In genomic region chr5:10684303-10685086, GRCh38 we compare ENCODE assay signal across 13 cellular contexts.
DNase-seq lines count a peak whose midpoint lies in the region; ATAC-seq and TF ChIP-seq lines count a peak whose summit lies in the region.
"Had no signal": no experiment of that assay in that cellular context is flagged by ENCODE, and none has a peak within 500 bp of the region (broad histone marks: within the 10 kb centered on the region; RNA-seq: fewer than 3 reads in every experiment).

No MANE protein-coding gene starts in this region.

- peaks cover 0 to 11% of the 10 kb centered on the region in 2 donors for H3K36me3 Mint-ChIP-seq in activated T-cell treated with anti-CD3 and anti-CD28 coated beads, Interleukin-2, amount 50 U/mL, for 72 hours (ENCODE audit: insufficient read depth in 2 of 2)
- peaks cover 29% of the 10 kb centered on the region for H3K36me3 Mint-ChIP-seq in activated T-cell treated with anti-CD3 and anti-CD28 coated beads, Interleukin-2, amount 50 U/mL, for 4 hours (ENCODE audit: insufficient read depth)
- peaks cover 36% of the 10 kb centered on the region for H3K36me3 Mint-ChIP-seq in GM23338 (ENCODE audit: low read depth)
- peaks cover 70% of the 10 kb centered on the region for H3K36me3 Mint-ChIP-seq in stimulated activated memory B cell treated with anti-CD40 and anti-IgM and Interleukin-4, amounts not matched to agents 10 μg/mL and 1 μg/mL and 100 μg/mL, for 72 hours

- peak in 1 of 2 donors; percentile 29 for ATAC-seq in activated T-cell treated with anti-CD3 and anti-CD28 coated beads, Interleukin-2, amount 50 U/mL, for 72 hours (replicated peaks in 1 of 2)
- no peak for ATAC-seq in activated T-cell treated with anti-CD3 and anti-CD28 coated beads, Interleukin-2, amount 50 U/mL, for 4 hours
- ATAC-seq in GM23338 (peak; percentile 38), HG03439 (IDR thresholded peaks at IDR 0.05; ENCODE audit: unreplicated experiment) (peak; percentile 56)
- ATAC-seq in stimulated activated memory B cell treated with anti-CD40 and anti-IgM and Interleukin-4, amounts not matched to agents 10 μg/mL and 1 μg/mL and 100 μg/mL, for 72 hours: peak; percentile 84

- H3K4me2 ChIP-seq in GM23338: no peak overlapping the region

- H3K27ac ChIP-seq in GM23338 (ENCODE audit: low read depth): no peak overlapping the region
- H3K27ac ChIP-seq: SJCRH30 had no signal

- H3K27ac Mint-ChIP-seq in activated T-cell treated with anti-CD3 and anti-CD28 coated beads, Interleukin-2, amount 50 U/mL, for 72 hours: peak overlapping the region; percentile 76
- peak overlapping the region; percentile 16; the same call in 1 of the 2 replicates for H3K27ac Mint-ChIP-seq in GM23338
- peak overlapping the region; percentile 85 for H3K27ac Mint-ChIP-seq in stimulated activated memory B cell treated with anti-CD40 and anti-IgM and Interleukin-4, amounts not matched to agents 10 μg/mL and 1 μg/mL and 100 μg/mL, for 72 hours
- H3K27ac Mint-ChIP-seq: mesothelial cell of epicardium had no signal

- H2AFZ ChIP-seq in GM23338: no peak overlapping the region

- H3K4me3 Mint-ChIP-seq in activated T-cell treated with anti-CD3 and anti-CD28 coated beads, Interleukin-2, amount 50 U/mL, for 72 hours: peak overlapping the region; percentile 37 to 60
- no peak overlapping the region for H3K4me3 Mint-ChIP-seq in activated T-cell treated with anti-CD3 and anti-CD28 coated beads, Interleukin-2, amount 50 U/mL, for 4 hours
- no peak overlapping the region for H3K4me3 Mint-ChIP-seq in GM23338
- peak overlapping the region; percentile 27 for H3K4me3 Mint-ChIP-seq in stimulated activated memory B cell treated with anti-CD40 and anti-IgM and Interleukin-4, amounts not matched to agents 10 μg/mL and 1 μg/mL and 100 μg/mL, for 72 hours
- H3K4me3 Mint-ChIP-seq: mesothelial cell of epicardium had no signal

- H3K27me3 Mint-ChIP-seq in activated T-cell treated with anti-CD3 and anti-CD28 coated beads, Interleukin-2, amount 50 U/mL, for 72 hours (ENCODE audit: low read depth): no peaks in the 10 kb centered on the region
- no peaks in the 10 kb centered on the region for H3K27me3 Mint-ChIP-seq in activated T-cell treated with anti-CD3 and anti-CD28 coated beads, Interleukin-2, amount 50 U/mL, for 4 hours (ENCODE audit: low read depth)
- peaks cover 4% of the 10 kb centered on the region for H3K27me3 Mint-ChIP-seq in GM23338 (ENCODE audit: insufficient read depth, low read depth, poor library complexity)
- no peaks in the 10 kb centered on the region for H3K27me3 Mint-ChIP-seq in stimulated activated memory B cell treated with anti-CD40 and anti-IgM and Interleukin-4, amounts not matched to agents 10 μg/mL and 1 μg/mL and 100 μg/mL, for 72 hours

- DNase-seq in activated T-cell treated with anti-CD3 and anti-CD28 coated beads, Interleukin-2, amount 50 U/mL, for 72 hours: no peak
- no peak for DNase-seq in activated T-cell treated with anti-CD3 and anti-CD28 coated beads, Interleukin-2, amount 50 U/mL, for 4 hours
- DNase-seq in GM23338 (ENCODE audit: low spot score) (no peak), NCI-H128 (lab: John Stamatoyannopoulos, UW; ENCODE audit: unreplicated experiment) (no peak), C1 segment of cervical spinal cord (lab: John Stamatoyannopoulos, UW) (no peak), T1000 (lab: John Stamatoyannopoulos, UW) (no peak)
- DNase-seq: ACHN, caudate nucleus, MM.1S, SJCRH30 had no signal

- H4K20me1 ChIP-seq in GM23338 (replicated peaks; ENCODE audit: insufficient read depth): no peaks in the 10 kb centered on the region; the same call in 1 of the 2 replicates

- no peaks in the 10 kb centered on the region for H3K27me3 ChIP-seq in GM23338 (ENCODE audit: insufficient read depth)
- H3K27me3 ChIP-seq: SJCRH30 had no signal

- no peaks in the 10 kb centered on the region for H3F3A ChIP-seq in GM23338 (replicated peaks; ENCODE audit: low read depth)

- no peaks in the 10 kb centered on the region for H3K9me2 ChIP-seq in GM23338 (ENCODE audit: insufficient read depth)

- no peak for TF ChIP-seq CTCF in GM23338 (conservative IDR thresholded peaks at IDR 0.05; ENCODE audit: low read depth in 2 of 2)

- H3K4me1 Mint-ChIP-seq in activated T-cell treated with anti-CD3 and anti-CD28 coated beads, Interleukin-2, amount 50 U/mL, for 72 hours (ENCODE audit: low read depth): peaks cover 15% of the 10 kb centered on the region
- H3K4me1 Mint-ChIP-seq in activated T-cell treated with anti-CD3 and anti-CD28 coated beads, Interleukin-2, amount 50 U/mL, for 4 hours (ENCODE audit: low read depth): peaks cover 6% of the 10 kb centered on the region
- peaks cover 22% of the 10 kb centered on the region for H3K4me1 Mint-ChIP-seq in GM23338
- peaks cover 42% of the 10 kb centered on the region for H3K4me1 Mint-ChIP-seq in stimulated activated memory B cell treated with anti-CD40 and anti-IgM and Interleukin-4, amounts not matched to agents 10 μg/mL and 1 μg/mL and 100 μg/mL, for 72 hours
- H3K4me1 Mint-ChIP-seq: mesothelial cell of epicardium had no signal

- no peak overlapping the region for H3K4me3 ChIP-seq in GM23338
- H3K4me3 ChIP-seq: SJCRH30 had no signal

- no peaks in the 10 kb centered on the region for H3K9me3 Mint-ChIP-seq in activated T-cell treated with anti-CD3 and anti-CD28 coated beads, Interleukin-2, amount 50 U/mL, for 72 hours
- no peaks in the 10 kb centered on the region for H3K9me3 Mint-ChIP-seq in activated T-cell treated with anti-CD3 and anti-CD28 coated beads, Interleukin-2, amount 50 U/mL, for 4 hours
- peaks cover 9% of the 10 kb centered on the region; the same call in 2 of the 3 replicates for H3K9me3 Mint-ChIP-seq in GM23338
- no peaks in the 10 kb centered on the region for H3K9me3 Mint-ChIP-seq in stimulated activated memory B cell treated with anti-CD40 and anti-IgM and Interleukin-4, amounts not matched to agents 10 μg/mL and 1 μg/mL and 100 μg/mL, for 72 hours

- no peaks in the 10 kb centered on the region for H3K79me2 ChIP-seq in GM23338 (replicated peaks; ENCODE audit: insufficient read depth)

- no peaks in the 10 kb centered on the region for H3K36me3 ChIP-seq in GM23338 (ENCODE audit: insufficient read depth)
- H3K36me3 ChIP-seq: SJCRH30 had no signal

- peaks cover 19% of the 10 kb centered on the region for H3K4me1 ChIP-seq in GM23338 (ENCODE audit: insufficient read depth)
- H3K4me1 ChIP-seq: SJCRH30 had no signal

TF ChIP-seq in GM23338, 12 proteins besides CTCF, POLR2A, EP300 and RAD21:
- TF ChIP-seq JUNB (IDR thresholded peaks at IDR 0.05; ENCODE audit: unreplicated experiment) (no peak), POLR2AphosphoS5 (IDR thresholded peaks at IDR 0.05; ENCODE audit: low read depth) (no peak), EZH2 (IDR thresholded peaks at IDR 0.05; ENCODE audit: low read depth, unreplicated experiment) (no peak), NANOG (IDR thresholded peaks at IDR 0.05; ENCODE audit: borderline replicate concordance) (no peak), STAT1 (IDR thresholded peaks at IDR 0.05; ENCODE audit: unreplicated experiment) (no peak), EZH2phosphoT487 (IDR thresholded peaks at IDR 0.05; ENCODE audit: unreplicated experiment) (no peak), ZNF114 (CRISPR knock-in tag; IDR thresholded peaks at IDR 0.05) (no peak), ZNF331 (CRISPR knock-in tag; IDR thresholded peaks at IDR 0.05; ENCODE audit: low read depth) (no peak)
- TF ChIP-seq, protein P1, sequence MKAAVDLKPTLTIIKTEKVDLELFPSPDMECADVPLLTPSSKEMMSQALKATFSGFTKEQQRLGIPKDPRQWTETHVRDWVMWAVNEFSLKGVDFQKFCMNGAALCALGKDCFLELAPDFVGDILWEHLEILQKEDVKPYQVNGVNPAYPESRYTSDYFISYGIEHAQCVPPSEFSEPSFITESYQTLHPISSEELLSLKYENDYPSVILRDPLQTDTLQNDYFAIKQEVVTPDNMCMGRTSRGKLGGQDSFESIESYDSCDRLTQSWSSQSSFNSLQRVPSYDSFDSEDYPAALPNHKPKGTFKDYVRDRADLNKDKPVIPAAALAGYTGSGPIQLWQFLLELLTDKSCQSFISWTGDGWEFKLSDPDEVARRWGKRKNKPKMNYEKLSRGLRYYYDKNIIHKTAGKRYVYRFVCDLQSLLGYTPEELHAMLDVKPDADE (IDR thresholded peaks at IDR 0.05): no peak
- TF ChIP-seq, protein P2, sequence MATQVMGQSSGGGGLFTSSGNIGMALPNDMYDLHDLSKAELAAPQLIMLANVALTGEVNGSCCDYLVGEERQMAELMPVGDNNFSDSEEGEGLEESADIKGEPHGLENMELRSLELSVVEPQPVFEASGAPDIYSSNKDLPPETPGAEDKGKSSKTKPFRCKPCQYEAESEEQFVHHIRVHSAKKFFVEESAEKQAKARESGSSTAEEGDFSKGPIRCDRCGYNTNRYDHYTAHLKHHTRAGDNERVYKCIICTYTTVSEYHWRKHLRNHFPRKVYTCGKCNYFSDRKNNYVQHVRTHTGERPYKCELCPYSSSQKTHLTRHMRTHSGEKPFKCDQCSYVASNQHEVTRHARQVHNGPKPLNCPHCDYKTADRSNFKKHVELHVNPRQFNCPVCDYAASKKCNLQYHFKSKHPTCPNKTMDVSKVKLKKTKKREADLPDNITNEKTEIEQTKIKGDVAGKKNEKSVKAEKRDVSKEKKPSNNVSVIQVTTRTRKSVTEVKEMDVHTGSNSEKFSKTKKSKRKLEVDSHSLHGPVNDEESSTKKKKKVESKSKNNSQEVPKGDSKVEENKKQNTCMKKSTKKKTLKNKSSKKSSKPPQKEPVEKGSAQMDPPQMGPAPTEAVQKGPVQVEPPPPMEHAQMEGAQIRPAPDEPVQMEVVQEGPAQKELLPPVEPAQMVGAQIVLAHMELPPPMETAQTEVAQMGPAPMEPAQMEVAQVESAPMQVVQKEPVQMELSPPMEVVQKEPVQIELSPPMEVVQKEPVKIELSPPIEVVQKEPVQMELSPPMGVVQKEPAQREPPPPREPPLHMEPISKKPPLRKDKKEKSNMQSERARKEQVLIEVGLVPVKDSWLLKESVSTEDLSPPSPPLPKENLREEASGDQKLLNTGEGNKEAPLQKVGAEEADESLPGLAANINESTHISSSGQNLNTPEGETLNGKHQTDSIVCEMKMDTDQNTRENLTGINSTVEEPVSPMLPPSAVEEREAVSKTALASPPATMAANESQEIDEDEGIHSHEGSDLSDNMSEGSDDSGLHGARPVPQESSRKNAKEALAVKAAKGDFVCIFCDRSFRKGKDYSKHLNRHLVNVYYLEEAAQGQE (IDR thresholded peaks at IDR 0.05; ENCODE audit: unreplicated experiment): no peak
TF ChIP-seq in GM23338: peak in this region for 0.

Comparison
In these comparisons a context has a peak if more than half of its experiments do, and no peak if none do; other contexts are left out.
1. H3K4me3 Mint-ChIP-seq: peak in activated T-cell treated with anti-CD3 and anti-CD28 coated beads, Interleukin-2, amount 50 U/mL, for 72 hours (2 of 2) and stimulated activated memory B cell treated with anti-CD40 and anti-IgM and Interleukin-4, amounts not matched to agents 10 μg/mL and 1 μg/mL and 100 μg/mL, for 72 hours (single experiment); none in activated T-cell treated with anti-CD3 and anti-CD28 coated beads, Interleukin-2, amount 50 U/mL, for 4 hours (single experiment) and GM23338 (single experiment).
2. ATAC-seq: peak in GM23338 (single experiment), HG03439 (single experiment) and stimulated activated memory B cell treated with anti-CD40 and anti-IgM and Interleukin-4, amounts not matched to agents 10 μg/mL and 1 μg/mL and 100 μg/mL, for 72 hours (single experiment); none in activated T-cell treated with anti-CD3 and anti-CD28 coated beads, Interleukin-2, amount 50 U/mL, for 4 hours (0 of 2).
3. H3K27ac Mint-ChIP-seq: peak in every context shown above with its lines; median percentile 85 in stimulated activated memory B cell treated with anti-CD40 and anti-IgM and Interleukin-4, amounts not matched to agents 10 μg/mL and 1 μg/mL and 100 μg/mL, for 72 hours; 76 in activated T-cell treated with anti-CD3 and anti-CD28 coated beads, Interleukin-2, amount 50 U/mL, for 72 hours; 16 in GM23338.